ENCODE assay signal across 24 cellular contexts in the genomic region with DNA sequence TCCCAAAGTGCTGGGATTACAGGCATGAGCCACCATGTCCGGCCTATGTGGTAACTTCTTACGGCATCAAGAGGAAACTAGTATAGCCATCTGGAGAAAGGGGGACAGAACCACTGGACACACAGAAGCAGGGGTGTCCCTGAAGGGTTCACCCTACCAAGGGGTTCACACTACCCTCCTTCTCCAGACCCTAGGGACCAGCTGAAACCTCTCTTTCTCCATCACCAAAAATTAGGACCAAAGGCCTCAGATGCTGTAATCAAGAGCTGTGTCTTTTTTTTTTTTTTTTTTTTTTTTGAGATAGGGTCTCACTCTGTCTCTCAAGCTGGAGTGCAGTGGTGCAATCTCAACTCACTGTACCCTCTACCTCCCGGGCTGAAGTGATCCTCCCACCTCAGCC.
"Had no signal": no experiment of that assay in that cellular context is flagged by ENCODE, and none has a peak within 500 bp of the region (broad histone marks: within the 10 kb centered on the region; RNA-seq: fewer than 3 reads in every experiment).

No MANE protein-coding gene starts in this region.

- H3K27me3 Mint-ChIP-seq: activated CD4-positive, alpha-beta memory T cell treated with anti-CD3 and anti-CD28 coated beads, Interleukin-2, amount 10 ng/mL, durations not matched to agents 7 days and 5 days; activated CD4-positive, alpha-beta T cell treated with anti-CD3 and anti-CD28 coated beads, Interleukin-2, amount 10 ng/mL, durations not matched to agents 24 days and 14 days; central memory CD8-positive, alpha-beta T cell; stimulated activated memory B cell treated with anti-CD40 and anti-IgM and Interleukin-4, amounts not matched to agents 10 μg/mL and 1 μg/mL and 100 μg/mL, for 72 hours; T-cell; type B pancreatic cell had no signal

- H3K36me3 Mint-ChIP-seq: naive thymus-derived CD8-positive, alpha-beta T cell; stimulated activated memory B cell treated with anti-CD40 and anti-IgM and Interleukin-4, amounts not matched to agents 10 μg/mL and 1 μg/mL and 100 μg/mL, for 72 hours; T-cell had no signal

- DNase-seq: activated CD4-positive, alpha-beta memory T cell treated with anti-CD3 and anti-CD28 coated beads, Interleukin-2, amount 10 ng/mL, durations not matched to agents 7 days and 5 days; activated CD4-positive, alpha-beta T cell treated with anti-CD3 and anti-CD28 coated beads, Interleukin-2, amount 10 ng/mL, durations not matched to agents 24 days and 14 days; activated gamma-delta T cell treated with Interleukin-2 at 50 U/mL for 16 hours; colonic mucosa; erythroblast; foreskin fibroblast; naive thymus-derived CD8-positive, alpha-beta T cell; ovary; right lobe of liver; SK-N-SH; stimulated activated CD4-positive, alpha-beta T cell treated with anti-CD3 and anti-CD28 coated beads, Interleukin-15, amount 100 ng/mL, for 24 hours; T-cell had no signal

- H3K27ac Mint-ChIP-seq: activated CD4-positive, alpha-beta memory T cell treated with anti-CD3 and anti-CD28 coated beads, Interleukin-2, amount 10 ng/mL, durations not matched to agents 7 days and 5 days; activated CD4-positive, alpha-beta T cell treated with anti-CD3 and anti-CD28 coated beads, Interleukin-2, amount 10 ng/mL, durations not matched to agents 24 days and 14 days; activated naive CD4-positive, alpha-beta T cell treated with anti-CD3 and anti-CD28 coated beads, Interleukin-2, amount 50 U/mL, for 72 hours; naive thymus-derived CD8-positive, alpha-beta T cell; neural progenitor cell; stimulated activated memory B cell treated with anti-CD40 and anti-IgM and Interleukin-4, amounts not matched to agents 10 μg/mL and 1 μg/mL and 100 μg/mL, for 72 hours; T-cell; T-helper 2 cell treated with Interferon-gamma antibody and Interleukin-4, amounts not matched to agents 5 μg/mL and 100 μg/mL, for 36 hours had no signal

- H3K27me3 ChIP-seq: ascending aorta, breast epithelium, colonic mucosa, neural progenitor cell, ovary, right lobe of liver had no signal

- ATAC-seq: activated CD4-positive, CD25-positive, alpha-beta regulatory T cell treated with anti-CD3 and anti-CD28 coated beads, Interleukin-2, amount 50 U/mL, for 24 hours; activated naive CD4-positive, alpha-beta T cell treated with anti-CD3 and anti-CD28 coated beads, Interleukin-2, amount 50 U/mL, for 72 hours; naive thymus-derived CD8-positive, alpha-beta T cell; stimulated activated memory B cell treated with anti-CD40 and anti-IgM and Interleukin-4, amounts not matched to agents 10 μg/mL and 1 μg/mL and 100 μg/mL, for 72 hours; T-cell had no signal

- H3K9me3 ChIP-seq: ascending aorta, breast epithelium, colonic mucosa, lower lobe of right lung, ovary, right lobe of liver, SK-N-SH had no signal

- H3K4me1 Mint-ChIP-seq: activated CD4-positive, alpha-beta memory T cell treated with anti-CD3 and anti-CD28 coated beads, Interleukin-2, amount 10 ng/mL, durations not matched to agents 7 days and 5 days; activated CD4-positive, alpha-beta T cell treated with anti-CD3 and anti-CD28 coated beads, Interleukin-2, amount 10 ng/mL, durations not matched to agents 24 days and 14 days; central memory CD8-positive, alpha-beta T cell; T-cell had no signal

- H3K36me3 ChIP-seq: ascending aorta, breast epithelium, colonic mucosa, lower lobe of right lung, neural progenitor cell, ovary, right lobe of liver had no signal

- H3K9me3 Mint-ChIP-seq: activated CD4-positive, alpha-beta memory T cell treated with anti-CD3 and anti-CD28 coated beads, Interleukin-2, amount 10 ng/mL, durations not matched to agents 7 days and 5 days; activated CD4-positive, alpha-beta T cell treated with anti-CD3 and anti-CD28 coated beads, Interleukin-2, amount 10 ng/mL, durations not matched to agents 24 days and 14 days; stimulated activated memory B cell treated with anti-CD40 and anti-IgM and Interleukin-4, amounts not matched to agents 10 μg/mL and 1 μg/mL and 100 μg/mL, for 72 hours; T-cell; T-helper 2 cell treated with Interferon-gamma antibody and Interleukin-4, amounts not matched to agents 5 μg/mL and 100 μg/mL, for 36 hours had no signal

- H3K4me3 Mint-ChIP-seq: activated CD4-positive, alpha-beta memory T cell treated with anti-CD3 and anti-CD28 coated beads, Interleukin-2, amount 10 ng/mL, durations not matched to agents 7 days and 5 days; activated CD4-positive, alpha-beta T cell treated with anti-CD3 and anti-CD28 coated beads, Interleukin-2, amount 10 ng/mL, durations not matched to agents 24 days and 14 days; central memory CD8-positive, alpha-beta T cell; naive thymus-derived CD8-positive, alpha-beta T cell; neural progenitor cell; stimulated activated memory B cell treated with anti-CD40 and anti-IgM and Interleukin-4, amounts not matched to agents 10 μg/mL and 1 μg/mL and 100 μg/mL, for 72 hours; T-cell; T-helper 2 cell treated with Interferon-gamma antibody and Interleukin-4, amounts not matched to agents 5 μg/mL and 100 μg/mL, for 36 hours; type B pancreatic cell had no signal

- H3K4me3 ChIP-seq: ascending aorta, breast epithelium, colonic mucosa, lower lobe of right lung, neural progenitor cell, ovary, right lobe of liver, smooth muscle cell had no signal

- H3K27ac ChIP-seq: ascending aorta, breast epithelium, colonic mucosa, neural progenitor cell, ovary, VCaP had no signal
